ENCODE assay signal across 9 cellular contexts in genomic region chr16:24044467-24044866, GRCh38.
"Had no signal": no experiment of that assay in that cellular context is flagged by ENCODE, and none has a peak within 500 bp of the region (broad histone marks: within the 10 kb centered on the region; RNA-seq: fewer than 3 reads in every experiment).

No MANE protein-coding gene starts in this region.

- H3K36me3 ChIP-seq: HAP-1 had no signal

- H3K4me3 ChIP-seq: GM23248, HAP-1 had no signal

- H3K27ac ChIP-seq: GM23248, HL-60 had no signal

- FAIRE-seq: HepG2 had no signal

- DNase-seq: GM23248, GOT3, H7, HFFc6 had no signal

- H2AFZ ChIP-seq: GM23248 had no signal

- H3K27ac Mint-ChIP-seq: HFFc6 had no signal

- H3K36me3 Mint-ChIP-seq: IgD-negative memory B cell had no signal

- H3K27me3 Mint-ChIP-seq: IgD-negative memory B cell had no signal

- H3K4me1 ChIP-seq: HAP-1 had no signal

- H3K9me3 Mint-ChIP-seq: HFFc6, IgD-negative memory B cell had no signal

- H3K9me3 ChIP-seq: HAP-1 had no signal

- H3K9ac ChIP-seq: GM23248 had no signal

- H3K4me3 Mint-ChIP-seq: HFFc6, IgD-negative memory B cell had no signal

- ATAC-seq: HCT116, HepG2 had no signal
